In the genomic region with DNA sequence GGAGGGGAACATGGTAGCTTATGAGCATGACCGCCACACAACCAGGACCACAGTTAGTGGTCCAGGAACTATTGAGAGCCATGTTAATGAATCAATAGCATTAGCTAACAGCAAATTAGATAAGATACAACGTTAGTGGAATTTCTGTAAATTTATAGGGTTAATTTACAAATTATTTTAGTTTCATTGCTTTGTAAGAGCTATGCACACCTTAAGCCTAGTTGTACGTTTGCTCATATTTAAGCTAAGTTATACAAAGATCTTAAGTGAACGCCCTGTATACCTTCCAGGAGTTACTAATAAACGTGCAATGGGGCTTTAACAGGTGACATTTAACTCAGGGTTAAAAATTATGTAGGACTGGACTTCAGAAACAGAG, we compare ENCODE assay signal across 8 cellular contexts. TPM values are rescaled to one million over a fixed set of nuclear protein-coding genes. Genes with fewer than 3 reads are reported as not detected.
DNase-seq lines count a peak whose midpoint lies in the region; FAIRE-seq and TF ChIP-seq lines count a peak whose summit lies in the region.

No MANE protein-coding gene starts in this region.

- peaks cover 30% of the 10 kb centered on the region for H3K36me3 Mint-ChIP-seq in Calu3 (ENCODE audit: insufficient read depth, unreplicated experiment)

- H3K4me2 ChIP-seq in OCI-LY1 (ENCODE audit: low read length) (peak overlapping the region; percentile 94), endothelial cell of umbilical vein (ENCODE audit: insufficient read depth, low read length) (peak overlapping the region; percentile 100)

- no peak for DNase-seq in Calu3
- DNase-seq in endothelial cell of umbilical vein (ENCODE audit: low read depth, low spot score) = peak; percentile 6
- no peak for DNase-seq in ovary
- no peak for DNase-seq in NK-92 (lab: John Stamatoyannopoulos, UW; ENCODE audit: unreplicated experiment)
- no peak for DNase-seq in NOMO-1 treated with DMSO at 0.1 percent for 48 hours (lab: John Stamatoyannopoulos, UW; ENCODE audit: unreplicated experiment)
- DNase-seq in A172 (ENCODE audit: low spot score) = no peak
- DNase-seq in NOMO-1 treated with dmso at 0.1 percent for 144 hours (lab: John Stamatoyannopoulos, UW; ENCODE audit: unreplicated experiment) = no peak

- peak overlapping the region; percentile 88 for H3K27ac Mint-ChIP-seq in Calu3 (ENCODE audit: unreplicated experiment)

- 0 out of 2 replicates have a peak, but pooled peaks cover 5% of the 10 kb centered on the region for H3F3A ChIP-seq in OCI-LY1 (ENCODE audit: insufficient read depth, low read length)

- no peak for TF ChIP-seq EP300 in ovary (IDR thresholded peaks at IDR 0.05)

- H3K9me3 ChIP-seq in OCI-LY1 (ENCODE audit: low read length) (no peaks in the 10 kb centered on the region), endothelial cell of umbilical vein (replicated peaks; ENCODE audit: control insufficient read depth, insufficient read depth, low read length) (no peaks in the 10 kb centered on the region), ovary (no peaks in the 10 kb centered on the region)

- H3K27me3 ChIP-seq in OCI-LY1 (ENCODE audit: insufficient read depth, low read length) = no peaks in the 10 kb centered on the region
- H3K27me3 ChIP-seq in endothelial cell of umbilical vein (ENCODE audit: control insufficient read depth in 2 of 2, insufficient read depth in 2 of 2, low read length in 2 of 2) = no peaks in the 10 kb centered on the region
- no peaks in the 10 kb centered on the region for H3K27me3 ChIP-seq in ovary

- H3K36me3 ChIP-seq in OCI-LY1 (ENCODE audit: insufficient read depth, low read length) = peaks cover 38% of the 10 kb centered on the region
- peaks cover 8 to 21% of the 10 kb centered on the region in 2 experiments for H3K36me3 ChIP-seq in endothelial cell of umbilical vein (ENCODE audit: control insufficient read depth in 2 of 2, extremely low read depth in 1 of 2, insufficient read depth in 2 of 2, low read length in 2 of 2)
- no peaks in the 10 kb centered on the region for H3K36me3 ChIP-seq in ovary

- no peaks in the 10 kb centered on the region for H3K4me1 Mint-ChIP-seq in Calu3 (ENCODE audit: low read depth, unreplicated experiment)

- TF ChIP-seq POLR2A in endothelial cell of umbilical vein (IDR thresholded peaks at IDR 0.05; ENCODE audit: low read depth, low read length) (no peak), ovary (IDR thresholded peaks at IDR 0.05) (no peak)

- intact Hi-C loops in Calu3 (cut with micrococcal nuclease; ENCODE audit: unreplicated experiment) = no loop called here
- intact Hi-C loops in endothelial cell of umbilical vein (cut with micrococcal nuclease) = loop anchor here (2.0 to 5.0 kb wide), 2 partner anchors 37 to 86 kb away; a partner anchor contains a TSS
- intact Hi-C loops in ovary (cut with DNase I) = loop anchor here in 1 of 4 donors (5.0 kb wide), 1 partner anchor 927 kb away; no protein-coding TSS in a partner anchor

- H3K4me1 ChIP-seq in OCI-LY1 (ENCODE audit: insufficient read depth, low read length, severe bottlenecking) = peaks cover 17% of the 10 kb centered on the region
- H3K4me1 ChIP-seq in endothelial cell of umbilical vein (ENCODE audit: control insufficient read depth, extremely low read depth, insufficient read depth, low read length) = peaks cover 12% of the 10 kb centered on the region
- peaks cover 4% of the 10 kb centered on the region for H3K4me1 ChIP-seq in ovary (ENCODE audit: insufficient read depth)

- H3K9me3 Mint-ChIP-seq in Calu3 (ENCODE audit: low read depth, unreplicated experiment) = no peaks in the 10 kb centered on the region

- WGBS in ovary, 3 donors = 11 to 15% (median 14%) methylated on average over 5 of the region's 5 CpGs

- H4K20me1 ChIP-seq in OCI-LY1 (ENCODE audit: insufficient read depth, low read length) (no peaks in the 10 kb centered on the region), endothelial cell of umbilical vein (replicated peaks; ENCODE audit: control insufficient read depth, extremely low read depth, insufficient read depth, low read length) (no peaks in the 10 kb centered on the region)

- FAIRE-seq in endothelial cell of umbilical vein (lab: Jason Lieb, UNC) = peak; percentile 35

- CTCF ChIA-PET in Calu3 (lab: Charles Lee) (interaction anchor here (0.6 to 1.5 kb wide), 3 partner anchors 31 to 528 kb away, joined by 3 to 7 read pairs (median 4); no protein-coding TSS in a partner anchor), endothelial cell of umbilical vein (lab: Charles Lee) (interaction anchor here (0.8 to 3.0 kb wide), 6 partner anchors 9 to 547 kb away, joined by 3 to 16 read pairs (median 8); no protein-coding TSS in a partner anchor)

- H3K79me2 ChIP-seq in OCI-LY1 (ENCODE audit: insufficient read depth, low read length) = peaks cover 14% of the 10 kb centered on the region
- H3K79me2 ChIP-seq in endothelial cell of umbilical vein (ENCODE audit: control insufficient read depth, insufficient read depth, low read length) = peaks cover 20% of the 10 kb centered on the region

- H3K9me2 ChIP-seq in OCI-LY1 (ENCODE audit: low read depth, low read length) = no peaks in the 10 kb centered on the region

- H3K9me1 ChIP-seq in endothelial cell of umbilical vein (replicated peaks; ENCODE audit: control insufficient read depth, extremely low read depth, insufficient read depth, low read length) = no peaks in the 10 kb centered on the region

- TSS peak; percentile 57 for BruUV-seq in Calu3 (replicated peaks; lab: Mats Ljungman, UMichigan)
- BruUV-seq in endothelial cell of umbilical vein (replicated peaks; lab: Mats Ljungman, UMichigan) = TSS peak; percentile 46

- H3K9ac ChIP-seq in OCI-LY1 (ENCODE audit: low read length) (peak overlapping the region; percentile 92), endothelial cell of umbilical vein (replicated peaks; ENCODE audit: extremely low read depth, insufficient read depth, low read length) (peak overlapping the region; percentile 98)

- H3K4me3 Mint-ChIP-seq in Calu3 (ENCODE audit: low read depth, unreplicated experiment) = peak overlapping the region; percentile 71

- H2AFZ ChIP-seq in OCI-LY1 (ENCODE audit: low read length) (no peak overlapping the region), endothelial cell of umbilical vein (ENCODE audit: low read depth, low read length) (peak overlapping the region; percentile 96)

- TF ChIP-seq CTCF in Calu3 (IDR thresholded peaks at IDR 0.05; ENCODE audit: unreplicated experiment) = no peak
- no peak for TF ChIP-seq CTCF in OCI-LY1 (IDR thresholded peaks at IDR 0.05; ENCODE audit: low read length)
- no peak for TF ChIP-seq CTCF in endothelial cell of umbilical vein (IDR thresholded peaks at IDR 0.05; ENCODE audit: extremely low read depth in 1 of 2, insufficient read depth in 1 of 2, low read depth in 1 of 2, low read length in 2 of 2)
- no peak for TF ChIP-seq CTCF in ovary (IDR thresholded peaks at IDR 0.05)

- no peaks in the 10 kb centered on the region for H3K27me3 Mint-ChIP-seq in Calu3 (ENCODE audit: unreplicated experiment)

- dilution Hi-C loops in endothelial cell of umbilical vein (cut with MboI; ENCODE audit: extremely low pct_ligation_motif_present, low sequenced_read_pairs) = no loop called here

- H3K27ac ChIP-seq in OCI-LY1 (ENCODE audit: low read depth, low read length, poor library complexity, severe bottlenecking) (no peak overlapping the region), endothelial cell of umbilical vein (ENCODE audit: insufficient read depth, low read depth, low read length) (peak overlapping the region; percentile 84), ovary (no peak overlapping the region)

- POLR2A ChIA-PET in endothelial cell of umbilical vein (lab: Charles Lee) = interaction anchor here (0.6 to 0.8 kb wide), 2 partner anchors 21 to 87 kb away, joined by 3 read pairs; no protein-coding TSS in a partner anchor

- peak overlapping the region; percentile 94 for H3K4me3 ChIP-seq in OCI-LY1 (ENCODE audit: low read depth, low read length, poor library complexity, severe bottlenecking)
- peak overlapping the region; percentile 49 to 100 (median 99) for H3K4me3 ChIP-seq in endothelial cell of umbilical vein (replicated peaks in 1 of 3; ENCODE audit: insufficient read depth in 1 of 3, low read depth in 1 of 3, low read length in 3 of 3)
- peak overlapping the region; percentile 87 for H3K4me3 ChIP-seq in ovary

RNA-seq across cellular contexts. Expression of a gene that starts 0.7 kb away (rescaled TPM):
- 50.8 and 56.4 TPM in 2 replicates for total RNA-seq in Calu3 (2022)
- total RNA-seq in endothelial cell of umbilical vein = 103 and 104 TPM in 2 replicates
- polyA plus RNA-seq in endothelial cell of umbilical vein = 70.5 and 74.9 TPM in 2 replicates
- 69.9 and 74.3 TPM in 2 replicates for polyA plus RNA-seq in endothelial cell of umbilical vein (2011; cell fraction: cytosol; rRNA removed)
- polyA plus RNA-seq in endothelial cell of umbilical vein (2011; cell fraction: nucleus; rRNA removed) = 362 and 415 TPM in 2 replicates
- polyA plus RNA-seq in endothelial cell of umbilical vein (2012) = 51.1 and 77.6 TPM in 2 replicates
- 69.3 and 75.6 TPM in 2 replicates for polyA minus RNA-seq in endothelial cell of umbilical vein
- 35.1 TPM for polyA minus RNA-seq in endothelial cell of umbilical vein (2011; cell fraction: cytosol; rRNA and poly(A)+ RNA removed)
- 83.8 and 120 TPM in 2 replicates for polyA minus RNA-seq in endothelial cell of umbilical vein (2011; cell fraction: nucleus; rRNA and poly(A)+ RNA removed)
- total RNA-seq in ovary = 10 to 100 TPM; 36.1 to 56.6 (median 48.6) TPM
- polyA plus RNA-seq in ovary = 10 to 100 TPM; 42.4 to 60.5 TPM
- 55.0 and 65.1 TPM in 2 replicates for total RNA-seq in A172 (2014; rRNA removed; shearing (Covaris generic))

RNA-seq across cellular contexts. Expression of a gene that starts 39.1 kb away (rescaled TPM):
- total RNA-seq in Calu3 (2022) (70.5 and 82.7 TPM in 2 replicates), endothelial cell of umbilical vein (167 and 172 TPM in 2 replicates), ovary (100 to 1,000 TPM in 1 of 7 donors, 10 to 100 TPM in 6; 31.7 to 111 (median 72.5) TPM)
- polyA plus RNA-seq in endothelial cell of umbilical vein (81.3 and 84.0 TPM in 2 replicates), ovary (10 to 100 TPM; 52.5 to 55.1 TPM)
- polyA plus RNA-seq in endothelial cell of umbilical vein (2011; cell fraction: cytosol; rRNA removed) = 149 and 153 TPM in 2 replicates
- 53.3 and 61.3 TPM in 2 replicates for polyA plus RNA-seq in endothelial cell of umbilical vein (2011; cell fraction: nucleus; rRNA removed)
- polyA plus RNA-seq in endothelial cell of umbilical vein (2012) = 161 and 170 TPM in 2 replicates
- 52.6 and 67.3 TPM in 2 replicates for polyA minus RNA-seq in endothelial cell of umbilical vein
- polyA minus RNA-seq in endothelial cell of umbilical vein (2011; cell fraction: cytosol; rRNA and poly(A)+ RNA removed) = 169 TPM
- polyA minus RNA-seq in endothelial cell of umbilical vein (2011; cell fraction: nucleus; rRNA and poly(A)+ RNA removed) = 22.8 and 25.1 TPM in 2 replicates
- total RNA-seq in A172 (2014; rRNA removed; shearing (Covaris generic)) = 28.2 and 28.4 TPM in 2 replicates

RNA-seq across cellular contexts. Expression of a gene that starts 51.9 kb away (rescaled TPM):
- not detected in 2 replicates for total RNA-seq in Calu3 (2022)
- 0.53 and 0.92 TPM in 2 replicates for total RNA-seq in endothelial cell of umbilical vein
- not detected in 2 replicates for polyA plus RNA-seq in endothelial cell of umbilical vein
- polyA plus RNA-seq in endothelial cell of umbilical vein (2011; cell fraction: cytosol; rRNA removed) = 0.03 TPM in 1 of 2 replicates, not detected in the other
- polyA plus RNA-seq in endothelial cell of umbilical vein (2011; cell fraction: nucleus; rRNA removed) = 0.10 and 0.18 TPM in 2 replicates
- polyA plus RNA-seq in endothelial cell of umbilical vein (2012) = 1.3 and 1.4 TPM in 2 replicates
- polyA minus RNA-seq in endothelial cell of umbilical vein = not detected in 2 replicates
- polyA minus RNA-seq in endothelial cell of umbilical vein (2011; cell fraction: cytosol; rRNA and poly(A)+ RNA removed) = not detected
- polyA minus RNA-seq in endothelial cell of umbilical vein (2011; cell fraction: nucleus; rRNA and poly(A)+ RNA removed) = 0.19 TPM in 2 replicates
- total RNA-seq in ovary = under 1 TPM in 1 of 7 donors, not detected in 6; 0.10 TPM
- polyA plus RNA-seq in ovary = under 1 TPM in 1 of 2 donors, not detected in 1; 0.08 TPM
- total RNA-seq in A172 (2014; rRNA removed; shearing (Covaris generic)) = 0.43 TPM in 1 of 2 replicates, not detected in the other
